Comparison of ENCODE assay signal across 21 cellular contexts in the genomic region with DNA sequence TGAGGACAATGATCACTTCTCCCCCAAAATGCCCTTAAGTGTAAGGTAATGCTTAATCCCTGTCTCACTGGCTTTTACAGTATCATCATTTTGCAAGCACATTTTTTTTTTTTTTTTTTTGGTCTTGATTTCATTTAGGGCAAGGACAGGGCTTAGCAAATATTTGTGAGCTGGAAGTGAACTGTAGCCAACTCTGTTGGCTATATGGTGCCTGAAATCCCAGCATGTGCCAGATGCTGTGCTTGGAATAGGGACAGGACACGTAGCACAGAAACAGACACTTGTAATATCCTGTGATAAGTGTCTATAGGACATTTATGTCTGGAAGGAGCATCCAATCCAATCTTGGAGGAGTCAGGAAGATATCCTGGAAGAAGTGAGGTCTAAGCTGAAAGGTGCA.
DNase-seq lines count a peak whose midpoint lies in the region; ATAC-seq and TF ChIP-seq lines count a peak whose summit lies in the region.
"Had no signal": no experiment of that assay in that cellular context is flagged by ENCODE, and none has a peak within 500 bp of the region (broad histone marks: within the 10 kb centered on the region; RNA-seq: fewer than 3 reads in every experiment).

No MANE protein-coding gene starts in this region.

- H3K9ac ChIP-seq in liver (ENCODE audit: low read depth in 1 of 2, low read length in 2 of 2) = no peak overlapping the region

- CTCF ChIA-PET in WTC11 (lab: Charles Lee) = interaction anchor here (0.6 to 1.2 kb wide), 5 partner anchors 8 to 222 kb away, joined by 3 to 6 read pairs (median 4); no protein-coding TSS in a partner anchor

- POLR2A ChIA-PET in WTC11 (lab: Charles Lee) = no interaction called here

- no peaks in the 10 kb centered on the region for H3K36me3 ChIP-seq in liver (ENCODE audit: control insufficient read depth in 4 of 4, insufficient read depth in 3 of 4, low read depth in 1 of 4, low read length in 3 of 4)

- TF ChIP-seq CTCF in WTC11 (IDR thresholded peaks at IDR 0.05) (no peak), liver (IDR thresholded peaks at IDR 0.05; ENCODE audit: low read depth, low read length, missing input control) (no peak)

- no peaks in the 10 kb centered on the region for H3K27me3 Mint-ChIP-seq in WTC11 (ENCODE audit: low read depth)

- peaks cover 4% of the 10 kb centered on the region for H3K36me3 Mint-ChIP-seq in WTC11
- H3K36me3 Mint-ChIP-seq: CD4-positive, alpha-beta memory T cell; IgD-negative memory B cell had no signal

- no peaks in the 10 kb centered on the region for H3K27me3 ChIP-seq in liver (ENCODE audit: control insufficient read depth in 4 of 4, insufficient read depth in 4 of 4, low read length in 3 of 4)

- no peaks in the 10 kb centered on the region for H3K9me3 ChIP-seq in liver (ENCODE audit: control insufficient read depth in 4 of 4, low read length in 3 of 4)
- H3K9me3 ChIP-seq: A549 had no signal

- peaks cover 14 to 67% (median 53%) of the 10 kb centered on the region in 4 donors for H3K4me1 ChIP-seq in liver (ENCODE audit: control insufficient read depth in 4 of 4, insufficient read depth in 4 of 4, low read length in 3 of 4)

- H3K4me3 Mint-ChIP-seq in WTC11 = no peak overlapping the region
- H3K4me3 Mint-ChIP-seq: CD4-positive, alpha-beta memory T cell; HFFc6; IgD-negative memory B cell had no signal

- no peaks in the 10 kb centered on the region for H3K9me3 Mint-ChIP-seq in WTC11
- H3K9me3 Mint-ChIP-seq: CD4-positive, alpha-beta memory T cell; HFFc6; IgD-negative memory B cell had no signal

- peaks cover 44% of the 10 kb centered on the region for H3K4me1 Mint-ChIP-seq in WTC11
- H3K4me1 Mint-ChIP-seq: CD4-positive, alpha-beta memory T cell had no signal

- DNase-seq in DMS53 (lab: John Stamatoyannopoulos, UW) (peak; percentile 55), NCI-H1092 treated with DMSO at 0.1 percent for 48 hours (lab: John Stamatoyannopoulos, UW) (peak; percentile 28), WTC11 (ENCODE audit: low spot score) (no peak), COLO668 (lab: John Stamatoyannopoulos, UW; ENCODE audit: unreplicated experiment) (no peak), KBM-7 (no peak)
- DNase-seq in activated CD4-positive, alpha-beta T cell treated with anti-CD3 and anti-CD28 coated beads, Interleukin-2, amount 50 U/mL, for 1 hour = no peak
- DNase-seq: CD4-positive, alpha-beta memory T cell; DMS79; H7; HFFc6; Kasumi-1; MM.1S; NCI-H1105; NCI-H2171; NCI-H69; NK-92 treated with Interleukin-12 subunit alpha and Interleukin-12 subunit beta, amount 100 ng/mL, for 24 hours had no signal

- peak overlapping the region; percentile 69 to 76 for H3K27ac ChIP-seq in liver (ENCODE audit: low read depth in 1 of 2, low read length in 2 of 2)
- H3K27ac ChIP-seq: A549 had no signal

- no peak for ATAC-seq in WTC11
- no peak for ATAC-seq in GM18907 (IDR thresholded peaks at IDR 0.05; ENCODE audit: unreplicated experiment)
- ATAC-seq: A549, Right ventricle myocardium inferior had no signal

- in situ Hi-C loops in KBM-7 (cut with MboI; ENCODE audit: low pct_unique_long_range_greater_than_20kb, low sequenced_read_pairs) = loop anchor here (25.0 kb wide), 1 partner anchor 349 kb away; no protein-coding TSS in a partner anchor

- no peak overlapping the region for H3K4me3 ChIP-seq in liver (ENCODE audit: low read depth in 1 of 3, low read length in 3 of 3)
- H3K4me3 ChIP-seq: A549 had no signal

- peak overlapping the region; percentile 36; the same call in 1 of the 2 replicates for H3K27ac Mint-ChIP-seq in WTC11
- H3K27ac Mint-ChIP-seq: CD4-positive, alpha-beta memory T cell; HFFc6; IgD-negative memory B cell had no signal

- WGBS in liver = 40% methylated on average over 1 of the region's 1 CpG

- TF ChIP-seq RAD21 in liver (IDR thresholded peaks at IDR 0.05) = peak in 1 of 2 donors; percentile 31

TF ChIP-seq in WTC11, 78 proteins besides CTCF, POLR2A, EP300 and RAD21:
- TF ChIP-seq TCF7 (CRISPR knock-in tag; IDR thresholded peaks at IDR 0.05; ENCODE audit: low read depth) = no peak
- TF ChIP-seq SOX15 (CRISPR knock-in tag; IDR thresholded peaks at IDR 0.05) = no peak
- TF ChIP-seq JUN (CRISPR knock-in tag; IDR thresholded peaks at IDR 0.05) = no peak

TF ChIP-seq in liver, 16 proteins besides CTCF, POLR2A, EP300 and RAD21:
- TF ChIP-seq SP1 (IDR thresholded peaks at IDR 0.05) = peak; percentile 51
- peak in 1 of 2 donors; percentile 39 for TF ChIP-seq JUND (IDR thresholded peaks at IDR 0.05)
- peak; percentile 26 for TF ChIP-seq FOXA2 (IDR thresholded peaks at IDR 0.05)
- no peak for TF ChIP-seq TAF1 (conservative IDR thresholded peaks at IDR 0.05)
- TF ChIP-seq, protein P1, sequence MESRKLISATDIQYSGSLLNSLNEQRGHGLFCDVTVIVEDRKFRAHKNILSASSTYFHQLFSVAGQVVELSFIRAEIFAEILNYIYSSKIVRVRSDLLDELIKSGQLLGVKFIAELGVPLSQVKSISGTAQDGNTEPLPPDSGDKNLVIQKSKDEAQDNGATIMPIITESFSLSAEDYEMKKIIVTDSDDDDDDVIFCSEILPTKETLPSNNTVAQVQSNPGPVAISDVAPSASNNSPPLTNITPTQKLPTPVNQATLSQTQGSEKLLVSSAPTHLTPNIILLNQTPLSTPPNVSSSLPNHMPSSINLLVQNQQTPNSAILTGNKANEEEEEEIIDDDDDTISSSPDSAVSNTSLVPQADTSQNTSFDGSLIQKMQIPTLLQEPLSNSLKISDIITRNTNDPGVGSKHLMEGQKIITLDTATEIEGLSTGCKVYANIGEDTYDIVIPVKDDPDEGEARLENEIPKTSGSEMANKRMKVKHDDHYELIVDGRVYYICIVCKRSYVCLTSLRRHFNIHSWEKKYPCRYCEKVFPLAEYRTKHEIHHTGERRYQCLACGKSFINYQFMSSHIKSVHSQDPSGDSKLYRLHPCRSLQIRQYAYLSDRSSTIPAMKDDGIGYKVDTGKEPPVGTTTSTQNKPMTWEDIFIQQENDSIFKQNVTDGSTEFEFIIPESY (IDR thresholded peaks at IDR 0.05) = peak; percentile 34
- peak; percentile 33 to 69 for TF ChIP-seq HNF4A (conservative IDR thresholded peaks at IDR 0.05)
- TF ChIP-seq FOXA1 (IDR thresholded peaks at IDR 0.05) = no peak
- TF ChIP-seq HNF4G (IDR thresholded peaks at IDR 0.05) = no peak
- no peak for TF ChIP-seq GABPA (IDR thresholded peaks at IDR 0.05 in 1 of 2, conservative IDR thresholded peaks at IDR 0.05 in 1 of 2)
- no peak for TF ChIP-seq NR2F2 (IDR thresholded peaks at IDR 0.05)
- TF ChIP-seq YY1 (IDR thresholded peaks at IDR 0.05) = peak; percentile 41
- TF ChIP-seq, protein P2, sequence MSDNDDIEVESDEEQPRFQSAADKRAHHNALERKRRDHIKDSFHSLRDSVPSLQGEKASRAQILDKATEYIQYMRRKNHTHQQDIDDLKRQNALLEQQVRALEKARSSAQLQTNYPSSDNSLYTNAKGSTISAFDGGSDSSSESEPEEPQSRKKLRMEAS (IDR thresholded peaks at IDR 0.05) = peak; percentile 67
- peak; percentile 62 to 76 for TF ChIP-seq RXRA (IDR thresholded peaks at IDR 0.05)
- TF ChIP-seq, protein P3, sequence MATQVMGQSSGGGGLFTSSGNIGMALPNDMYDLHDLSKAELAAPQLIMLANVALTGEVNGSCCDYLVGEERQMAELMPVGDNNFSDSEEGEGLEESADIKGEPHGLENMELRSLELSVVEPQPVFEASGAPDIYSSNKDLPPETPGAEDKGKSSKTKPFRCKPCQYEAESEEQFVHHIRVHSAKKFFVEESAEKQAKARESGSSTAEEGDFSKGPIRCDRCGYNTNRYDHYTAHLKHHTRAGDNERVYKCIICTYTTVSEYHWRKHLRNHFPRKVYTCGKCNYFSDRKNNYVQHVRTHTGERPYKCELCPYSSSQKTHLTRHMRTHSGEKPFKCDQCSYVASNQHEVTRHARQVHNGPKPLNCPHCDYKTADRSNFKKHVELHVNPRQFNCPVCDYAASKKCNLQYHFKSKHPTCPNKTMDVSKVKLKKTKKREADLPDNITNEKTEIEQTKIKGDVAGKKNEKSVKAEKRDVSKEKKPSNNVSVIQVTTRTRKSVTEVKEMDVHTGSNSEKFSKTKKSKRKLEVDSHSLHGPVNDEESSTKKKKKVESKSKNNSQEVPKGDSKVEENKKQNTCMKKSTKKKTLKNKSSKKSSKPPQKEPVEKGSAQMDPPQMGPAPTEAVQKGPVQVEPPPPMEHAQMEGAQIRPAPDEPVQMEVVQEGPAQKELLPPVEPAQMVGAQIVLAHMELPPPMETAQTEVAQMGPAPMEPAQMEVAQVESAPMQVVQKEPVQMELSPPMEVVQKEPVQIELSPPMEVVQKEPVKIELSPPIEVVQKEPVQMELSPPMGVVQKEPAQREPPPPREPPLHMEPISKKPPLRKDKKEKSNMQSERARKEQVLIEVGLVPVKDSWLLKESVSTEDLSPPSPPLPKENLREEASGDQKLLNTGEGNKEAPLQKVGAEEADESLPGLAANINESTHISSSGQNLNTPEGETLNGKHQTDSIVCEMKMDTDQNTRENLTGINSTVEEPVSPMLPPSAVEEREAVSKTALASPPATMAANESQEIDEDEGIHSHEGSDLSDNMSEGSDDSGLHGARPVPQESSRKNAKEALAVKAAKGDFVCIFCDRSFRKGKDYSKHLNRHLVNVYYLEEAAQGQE (IDR thresholded peaks at IDR 0.05) = peak; percentile 11
- TF ChIP-seq, protein P4, sequence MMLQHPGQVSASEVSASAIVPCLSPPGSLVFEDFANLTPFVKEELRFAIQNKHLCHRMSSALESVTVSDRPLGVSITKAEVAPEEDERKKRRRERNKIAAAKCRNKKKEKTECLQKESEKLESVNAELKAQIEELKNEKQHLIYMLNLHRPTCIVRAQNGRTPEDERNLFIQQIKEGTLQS (IDR thresholded peaks at IDR 0.05) = no peak
- no peak for TF ChIP-seq EGR1 (IDR thresholded peaks at IDR 0.05; ENCODE audit: low read depth in 2 of 2)

Comparison
In these comparisons a context has a peak if more than half of its experiments do, and no peak if none do; other contexts are left out.
1. DNase-seq: peak in DMS53 (single experiment) and NCI-H1092 treated with DMSO at 0.1 percent for 48 hours (single experiment); none in WTC11 (single experiment), COLO668 (single experiment), activated CD4-positive, alpha-beta T cell treated with anti-CD3 and anti-CD28 coated beads, Interleukin-2, amount 50 U/mL, for 1 hour (single experiment) and KBM-7 (single experiment).